12 cellular contexts compared by ENCODE assay signal in the genomic region with DNA sequence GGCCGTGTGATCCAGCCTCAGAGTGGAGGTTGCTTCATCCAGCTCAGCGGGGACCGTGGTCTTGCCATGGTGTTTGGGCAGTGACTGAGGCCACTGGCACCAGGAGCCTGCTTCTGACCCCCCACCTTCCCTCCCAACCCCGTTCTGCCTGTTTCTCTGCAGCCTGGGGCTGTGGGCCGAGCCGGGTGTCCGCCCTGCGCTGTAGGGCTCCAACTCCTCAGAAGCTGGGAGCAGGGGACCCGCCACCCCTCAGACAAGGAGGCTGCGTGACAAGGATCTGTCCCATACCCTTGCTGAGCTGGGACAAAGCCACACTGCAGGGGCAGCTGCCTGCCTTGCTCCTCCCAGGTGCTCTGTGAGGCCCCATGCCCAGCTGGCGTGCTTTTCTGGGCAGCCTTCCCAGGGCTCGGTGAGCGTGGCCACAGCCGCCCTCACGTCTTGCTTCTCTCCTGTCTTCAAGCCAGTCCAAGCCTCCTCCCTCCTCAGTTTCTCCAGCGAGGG. TPM values are rescaled to one million over a fixed set of nuclear protein-coding genes. Genes with fewer than 3 reads are reported as not detected.
DNase-seq lines count a peak whose midpoint lies in the region; ATAC-seq lines count a peak whose summit lies in the region.
"Had no signal": no experiment of that assay in that cellular context is flagged by ENCODE, and none has a peak within 500 bp of the region (broad histone marks: within the 10 kb centered on the region; RNA-seq: fewer than 3 reads in every experiment).

No MANE protein-coding gene starts in this region.

- H3K9me3 ChIP-seq in CD4-positive, alpha-beta memory T cell (ENCODE audit: control insufficient read depth in 1 of 2, low read length in 2 of 2): no peaks in the 10 kb centered on the region

- no peaks in the 10 kb centered on the region for H3K9me3 Mint-ChIP-seq in CD4-positive, alpha-beta memory T cell
- H3K9me3 Mint-ChIP-seq: activated T-helper 17 cell treated with anti-CD3 and anti-CD28 coated beads, Interleukin-2, amount 50 U/mL, for 72 hours had no signal

- no peak overlapping the region for H3K4me3 Mint-ChIP-seq in CD4-positive, alpha-beta memory T cell
- H3K4me3 Mint-ChIP-seq: activated T-helper 17 cell treated with anti-CD3 and anti-CD28 coated beads, Interleukin-2, amount 50 U/mL, for 72 hours had no signal

- H3K36me3 ChIP-seq in CD4-positive, alpha-beta memory T cell (ENCODE audit: insufficient read depth, low read length): peaks cover 24% of the 10 kb centered on the region

- H3K27ac Mint-ChIP-seq in CD4-positive, alpha-beta memory T cell: no peak overlapping the region
- H3K27ac Mint-ChIP-seq: activated T-helper 17 cell treated with anti-CD3 and anti-CD28 coated beads, Interleukin-2, amount 50 U/mL, for 72 hours had no signal

- CTCF ChIA-PET in CD4-positive, alpha-beta memory T cell (lab: Charles Lee; ENCODE audit: partially characterized antibody): interaction anchor here (1.0 to 3.7 kb wide), 9 partner anchors 9 to 224 kb away, joined by 3 to 35 read pairs (median 7); partner anchors contain the start of gene ARFGAP3

- H3K4me1 ChIP-seq in CD4-positive, alpha-beta memory T cell (ENCODE audit: insufficient read depth, low read length): no peaks in the 10 kb centered on the region

- peaks cover under 1 to 3% (median under 1%) of the 10 kb centered on the region in 4 donors for H3K4me1 Mint-ChIP-seq in CD4-positive, alpha-beta memory T cell

- POLR2A ChIA-PET in CD4-positive, alpha-beta memory T cell (lab: Charles Lee; ENCODE audit: partially characterized antibody): no interaction called here

- DNase-seq in DMS79 treated with DMSO at 0.1 percent for 48 hours (lab: John Stamatoyannopoulos, UW) (peak; percentile 27), amygdala (lab: John Stamatoyannopoulos, UW) (peak in 30 of 56 donors; percentile 7 to 70 (median 30)), left cardiac atrium (peak; percentile 48), posterior cingulate gyrus (peak; percentile 47 to 94 (median 62)), OCI-M2 (lab: John Stamatoyannopoulos, UW; ENCODE audit: unreplicated experiment) (no peak)
- no peak for DNase-seq in CD4-positive, alpha-beta memory T cell
- DNase-seq: effector CD4-positive, alpha-beta T cell; GM23248; RPMI8226 had no signal

- no peak overlapping the region for H3K27ac ChIP-seq in CD4-positive, alpha-beta memory T cell (ENCODE audit: low read depth, low read length)
- H3K27ac ChIP-seq: GM23248 had no signal

- no peaks in the 10 kb centered on the region for H3K27me3 Mint-ChIP-seq in CD4-positive, alpha-beta memory T cell
- H3K27me3 Mint-ChIP-seq: activated T-helper 17 cell treated with anti-CD3 and anti-CD28 coated beads, Interleukin-2, amount 50 U/mL, for 72 hours had no signal

- no peaks in the 10 kb centered on the region for H3K27me3 ChIP-seq in CD4-positive, alpha-beta memory T cell (ENCODE audit: insufficient read depth, low read length)

- intact Hi-C loops in left cardiac atrium (cut with DNase I) (loop anchor here in 1 of 2 donors (5.0 kb wide), 1 partner anchor 34 kb away; no protein-coding TSS in a partner anchor), posterior cingulate gyrus (cut with DNase I) (loop anchor here (5.0 kb wide), 2 partner anchors 164 to 224 kb away; no protein-coding TSS in a partner anchor)
- intact Hi-C loops in CD4-positive, alpha-beta memory T cell (cut with micrococcal nuclease): loop anchor here (5.0 kb wide), 1 partner anchor 164 kb away; no protein-coding TSS in a partner anchor

- peaks cover 9 to 26% of the 10 kb centered on the region in 2 donors for H3K36me3 Mint-ChIP-seq in CD4-positive, alpha-beta memory T cell

- H3K4me3 ChIP-seq in CD4-positive, alpha-beta memory T cell (ENCODE audit: low read length in 2 of 2): no peak overlapping the region
- H3K4me3 ChIP-seq: GM23248 had no signal

- ATAC-seq in left cardiac atrium (peak; percentile 65 to 78), GM21576 (IDR thresholded peaks at IDR 0.05; ENCODE audit: unreplicated experiment) (no peak), GM18909 (IDR thresholded peaks at IDR 0.05; ENCODE audit: poor library complexity, unreplicated experiment) (no peak)
- ATAC-seq: activated T-helper 17 cell treated with anti-CD3 and anti-CD28 coated beads, Interleukin-2, amount 50 U/mL, for 72 hours had no signal

RNA-seq across cellular contexts. Expression of gene ARFGAP3, which starts 11.7 kb away (rescaled TPM):
- 10 to 100 TPM; 21.2 to 39.8 TPM for total RNA-seq in left cardiac atrium
- total RNA-seq in CD4-positive, alpha-beta memory T cell: 10 to 100 TPM; 44.7 to 45.7 TPM
- 10 to 100 TPM; 38.4 to 49.0 TPM for polyA plus RNA-seq in CD4-positive, alpha-beta memory T cell

Comparison
In these comparisons a context has a peak if more than half of its experiments do, and no peak if none do; other contexts are left out.
1. DNase-seq: peak in DMS79 treated with DMSO at 0.1 percent for 48 hours (single experiment), amygdala (30 of 56), left cardiac atrium (single experiment) and posterior cingulate gyrus (10 of 10); none in OCI-M2 (single experiment) and CD4-positive, alpha-beta memory T cell (0 of 5).
2. ATAC-seq: peak in left cardiac atrium (2 of 2); none in GM21576 (single experiment) and GM18909 (single experiment).